In genomic region chr9:137308102-137308619, GRCh38 we compare ENCODE assay signal across 23 cellular contexts. TPM values are rescaled to one million over a fixed set of nuclear protein-coding genes. Genes with fewer than 3 reads are reported as not detected.
DNase-seq lines count a peak whose midpoint lies in the region; ATAC-seq and TF ChIP-seq lines count a peak whose summit lies in the region.
"Had no signal": no experiment of that assay in that cellular context is flagged by ENCODE, and none has a peak within 500 bp of the region (broad histone marks: within the 10 kb centered on the region; RNA-seq: fewer than 3 reads in every experiment).

No MANE protein-coding gene starts in this region.

- H3K27ac Mint-ChIP-seq in activated CD8-positive, alpha-beta T cell treated with anti-CD3 and anti-CD28 coated beads, Interleukin-2, amount 10 ng/mL, durations not matched to agents 7 days and 5 days, result peak overlapping the region; percentile 15
- H3K27ac Mint-ChIP-seq in activated CD8-positive, alpha-beta T cell treated with anti-CD3 and anti-CD28 coated beads for 36 hours, result no peak overlapping the region
- no peak overlapping the region for H3K27ac Mint-ChIP-seq in type B pancreatic cell
- H3K27ac Mint-ChIP-seq in GM23338, result no peak overlapping the region

- CTCF ChIA-PET in activated CD8-positive, alpha-beta T cell treated with anti-CD3 and anti-CD28 coated beads, Interleukin-2, amount 10 ng/mL, durations not matched to agents 7 days and 5 days (lab: Charles Lee), result interaction anchor here (1.5 kb wide), 1 partner anchor 12 kb away, joined by 3 read pairs; no protein-coding TSS in a partner anchor
- CTCF ChIA-PET in activated CD8-positive, alpha-beta T cell treated with anti-CD3 and anti-CD28 coated beads for 36 hours (lab: Charles Lee), result interaction anchor here (0.7 kb wide), 1 partner anchor 9 kb away, joined by 3 read pairs; no protein-coding TSS in a partner anchor

- H4K20me1 ChIP-seq in GM23338 (replicated peaks; ENCODE audit: insufficient read depth), result no peaks in the 10 kb centered on the region

- no peak overlapping the region for H2AFZ ChIP-seq in GM23338

- no peaks in the 10 kb centered on the region for H3K79me2 ChIP-seq in GM23338 (replicated peaks; ENCODE audit: insufficient read depth)

- no peaks in the 10 kb centered on the region for H3K36me3 Mint-ChIP-seq in activated CD8-positive, alpha-beta T cell treated with anti-CD3 and anti-CD28 coated beads, Interleukin-2, amount 10 ng/mL, durations not matched to agents 7 days and 5 days (ENCODE audit: low read depth)
- no peaks in the 10 kb centered on the region for H3K36me3 Mint-ChIP-seq in activated CD8-positive, alpha-beta T cell treated with anti-CD3 and anti-CD28 coated beads for 36 hours (ENCODE audit: low read depth)
- no peaks in the 10 kb centered on the region for H3K36me3 Mint-ChIP-seq in type B pancreatic cell
- no peaks in the 10 kb centered on the region for H3K36me3 Mint-ChIP-seq in GM23338 (ENCODE audit: low read depth)
- H3K36me3 Mint-ChIP-seq: naive B cell had no signal

- peaks cover 6% of the 10 kb centered on the region for H3K27me3 ChIP-seq in GM23338 (ENCODE audit: insufficient read depth)

- no peaks in the 10 kb centered on the region for H3K36me3 ChIP-seq in GM23338 (ENCODE audit: insufficient read depth)
- H3K36me3 ChIP-seq: heart left ventricle, spleen had no signal

- H3F3A ChIP-seq in GM23338 (replicated peaks; ENCODE audit: low read depth), result peaks cover 5% of the 10 kb centered on the region; the same call in 1 of the 2 replicates

- peaks cover 16% of the 10 kb centered on the region; the same call in 1 of the 2 replicates for H3K4me1 ChIP-seq in GM23338 (ENCODE audit: insufficient read depth)

- H3K4me1 Mint-ChIP-seq in activated CD8-positive, alpha-beta T cell treated with anti-CD3 and anti-CD28 coated beads, Interleukin-2, amount 10 ng/mL, durations not matched to agents 7 days and 5 days (ENCODE audit: low read depth), result peaks cover 22% of the 10 kb centered on the region
- H3K4me1 Mint-ChIP-seq in activated CD8-positive, alpha-beta T cell treated with anti-CD3 and anti-CD28 coated beads for 36 hours (ENCODE audit: low read depth), result peaks cover 12% of the 10 kb centered on the region
- H3K4me1 Mint-ChIP-seq in type B pancreatic cell (ENCODE audit: unreplicated experiment) (no peaks in the 10 kb centered on the region), GM23338 (peaks cover 22% of the 10 kb centered on the region; the same call in 2 of the 3 replicates)
- H3K4me1 Mint-ChIP-seq: central memory CD8-positive, alpha-beta T cell had no signal

- no peak for TF ChIP-seq CTCF in activated CD8-positive, alpha-beta T cell treated with anti-CD3 and anti-CD28 coated beads for 36 hours (IDR thresholded peaks at IDR 0.05)
- TF ChIP-seq CTCF in type B pancreatic cell (conservative IDR thresholded peaks at IDR 0.05), result no peak
- no peak for TF ChIP-seq CTCF in GM23338 (conservative IDR thresholded peaks at IDR 0.05; ENCODE audit: low read depth in 2 of 2)

- intact Hi-C loops in activated CD8-positive, alpha-beta T cell treated with anti-CD3 and anti-CD28 coated beads for 36 hours (cut with micrococcal nuclease), result loop anchor here (10.0 kb wide), 1 partner anchor 217 kb away; no protein-coding TSS in a partner anchor

- no peak overlapping the region for H3K4me3 ChIP-seq in GM23338
- H3K4me3 ChIP-seq: heart left ventricle, psoas muscle, spleen had no signal

- no peak for ATAC-seq in activated CD8-positive, alpha-beta T cell treated with anti-CD3 and anti-CD28 coated beads, Interleukin-2, amount 10 ng/mL, durations not matched to agents 7 days and 5 days
- ATAC-seq in activated CD8-positive, alpha-beta T cell treated with anti-CD3 and anti-CD28 coated beads for 36 hours, result no peak
- ATAC-seq in GM23338, result no peak
- ATAC-seq: activated CD4-positive, CD25-positive, alpha-beta regulatory T cell treated with anti-CD3 and anti-CD28 coated beads, Interleukin-2, amount 50 U/mL, for 24 hours; HCT116; heart left ventricle; psoas muscle had no signal

- no peak for DNase-seq in activated CD8-positive, alpha-beta T cell treated with anti-CD3 and anti-CD28 coated beads, Interleukin-2, amount 10 ng/mL, durations not matched to agents 7 days and 5 days
- DNase-seq in activated CD8-positive, alpha-beta T cell treated with anti-CD3 and anti-CD28 coated beads for 36 hours, result no peak
- DNase-seq in NCI-H2227 (lab: John Stamatoyannopoulos, UW; ENCODE audit: unreplicated experiment), result peak; percentile 43
- DNase-seq in iPS-NIHi11 (ENCODE audit: low spot score), result peak; percentile 13
- peak; percentile 67 for DNase-seq in type B pancreatic cell (ENCODE audit: extremely low spot score, unreplicated experiment)
- no peak for DNase-seq in OCI-M2 (lab: John Stamatoyannopoulos, UW; ENCODE audit: unreplicated experiment)
- no peak for DNase-seq in germinal center (ENCODE audit: low spot score)
- no peak for DNase-seq in GM23338 (ENCODE audit: low spot score)
- DNase-seq: activated gamma-delta T cell; effector memory CD4-positive, alpha-beta T cell; KG1; MV-4-11; naive B cell; NCI-H2029 had no signal

- H3K27ac ChIP-seq in GM23338 (ENCODE audit: low read depth), result no peak overlapping the region
- H3K27ac ChIP-seq: psoas muscle had no signal

- H3K4me2 ChIP-seq in GM23338, result no peak overlapping the region

- no peak overlapping the region for H3K4me3 Mint-ChIP-seq in activated CD8-positive, alpha-beta T cell treated with anti-CD3 and anti-CD28 coated beads, Interleukin-2, amount 10 ng/mL, durations not matched to agents 7 days and 5 days
- no peak overlapping the region for H3K4me3 Mint-ChIP-seq in activated CD8-positive, alpha-beta T cell treated with anti-CD3 and anti-CD28 coated beads for 36 hours
- H3K4me3 Mint-ChIP-seq in type B pancreatic cell (no peak overlapping the region), GM23338 (no peak overlapping the region)
- H3K4me3 Mint-ChIP-seq: central memory CD8-positive, alpha-beta T cell had no signal

- POLR2A ChIA-PET in activated CD8-positive, alpha-beta T cell treated with anti-CD3 and anti-CD28 coated beads, Interleukin-2, amount 10 ng/mL, durations not matched to agents 7 days and 5 days (lab: Charles Lee), result interaction anchor here (1.0 kb wide), 1 partner anchor 8 kb away, joined by 3 read pairs; no protein-coding TSS in a partner anchor
- POLR2A ChIA-PET in activated CD8-positive, alpha-beta T cell treated with anti-CD3 and anti-CD28 coated beads for 36 hours (lab: Charles Lee), result interaction anchor here (1.6 kb wide), 1 partner anchor 114 kb away, joined by 3 read pairs; the partner anchor contains the start of gene EXD3

- H3K27me3 Mint-ChIP-seq in activated CD8-positive, alpha-beta T cell treated with anti-CD3 and anti-CD28 coated beads, Interleukin-2, amount 10 ng/mL, durations not matched to agents 7 days and 5 days (ENCODE audit: low read depth), result no peaks in the 10 kb centered on the region
- no peaks in the 10 kb centered on the region for H3K27me3 Mint-ChIP-seq in activated CD8-positive, alpha-beta T cell treated with anti-CD3 and anti-CD28 coated beads for 36 hours
- H3K27me3 Mint-ChIP-seq in type B pancreatic cell (no peaks in the 10 kb centered on the region), GM23338 (ENCODE audit: insufficient read depth, low read depth, poor library complexity) (peaks cover 16% of the 10 kb centered on the region)
- H3K27me3 Mint-ChIP-seq: central memory CD8-positive, alpha-beta T cell had no signal

- H3K9me3 Mint-ChIP-seq in activated CD8-positive, alpha-beta T cell treated with anti-CD3 and anti-CD28 coated beads, Interleukin-2, amount 10 ng/mL, durations not matched to agents 7 days and 5 days (ENCODE audit: insufficient read depth), result no peaks in the 10 kb centered on the region
- no peaks in the 10 kb centered on the region for H3K9me3 Mint-ChIP-seq in activated CD8-positive, alpha-beta T cell treated with anti-CD3 and anti-CD28 coated beads for 36 hours
- no peaks in the 10 kb centered on the region for H3K9me3 Mint-ChIP-seq in type B pancreatic cell
- H3K9me3 Mint-ChIP-seq in GM23338, result no peaks in the 10 kb centered on the region
- H3K9me3 Mint-ChIP-seq: central memory CD8-positive, alpha-beta T cell; naive B cell had no signal

- no peaks in the 10 kb centered on the region for H3K9me2 ChIP-seq in GM23338 (ENCODE audit: insufficient read depth)

RNA-seq across cellular contexts. Expression of gene NRARP, which starts 6.1 kb away (rescaled TPM):
- total RNA-seq in activated CD8-positive, alpha-beta T cell treated with anti-CD3 and anti-CD28 coated beads, Interleukin-2, amount 10 ng/mL, durations not matched to agents 7 days and 5 days, result 1 to 10 TPM; 1.4 to 1.5 TPM
- total RNA-seq in activated CD8-positive, alpha-beta T cell treated with anti-CD3 and anti-CD28 coated beads for 36 hours, result 1 to 10 TPM; 3.3 to 4.4 TPM
- total RNA-seq in type B pancreatic cell (ENCODE audit: low replicate concordance), result 17.9 and 21.7 TPM in 2 replicates
- 39.0 and 55.1 TPM in 2 replicates for total RNA-seq in GM23338 (2014; rRNA removed; shearing (Covaris generic))
- 4.0 and 4.8 TPM in 2 replicates for polyA plus RNA-seq in GM23338 (2016; fragmentation: Nextera tagmentation; extraction: Ambion mirVana)

RNA-seq across cellular contexts. Expression of gene TOR4A, which starts 30.6 kb away (rescaled TPM):
- total RNA-seq in activated CD8-positive, alpha-beta T cell treated with anti-CD3 and anti-CD28 coated beads, Interleukin-2, amount 10 ng/mL, durations not matched to agents 7 days and 5 days, result 1 to 10 TPM; 6.6 to 7.0 TPM
- total RNA-seq in activated CD8-positive, alpha-beta T cell treated with anti-CD3 and anti-CD28 coated beads for 36 hours, result 1 to 10 TPM; 2.9 to 3.0 TPM
- total RNA-seq in type B pancreatic cell (ENCODE audit: low replicate concordance), result 2.7 and 4.5 TPM in 2 replicates
- 14.4 and 19.0 TPM in 2 replicates for total RNA-seq in GM23338 (2014; rRNA removed; shearing (Covaris generic))
- polyA plus RNA-seq in GM23338 (2016; fragmentation: Nextera tagmentation; extraction: Ambion mirVana), result 2.0 and 2.1 TPM in 2 replicates

RNA-seq across cellular contexts. Expression of gene NELFB, which starts 53.0 kb away (rescaled TPM):
- 10 to 100 TPM; 68.6 to 68.8 TPM for total RNA-seq in activated CD8-positive, alpha-beta T cell treated with anti-CD3 and anti-CD28 coated beads, Interleukin-2, amount 10 ng/mL, durations not matched to agents 7 days and 5 days
- 10 to 100 TPM; 50.9 to 54.3 TPM for total RNA-seq in activated CD8-positive, alpha-beta T cell treated with anti-CD3 and anti-CD28 coated beads for 36 hours
- 52.4 and 61.9 TPM in 2 replicates for total RNA-seq in type B pancreatic cell (ENCODE audit: low replicate concordance)
- 79.5 and 97.3 TPM in 2 replicates for total RNA-seq in GM23338 (2014; rRNA removed; shearing (Covaris generic))
- polyA plus RNA-seq in GM23338 (2016; fragmentation: Nextera tagmentation; extraction: Ambion mirVana), result 30.0 and 31.2 TPM in 2 replicates

RNA-seq across cellular contexts. Expression of gene STPG3, which starts 57.1 kb away (rescaled TPM):
- total RNA-seq in activated CD8-positive, alpha-beta T cell treated with anti-CD3 and anti-CD28 coated beads, Interleukin-2, amount 10 ng/mL, durations not matched to agents 7 days and 5 days, result not detected
- not detected for total RNA-seq in activated CD8-positive, alpha-beta T cell treated with anti-CD3 and anti-CD28 coated beads for 36 hours
- 0.31 TPM in 1 of 2 replicates, not detected in the other for total RNA-seq in type B pancreatic cell (ENCODE audit: low replicate concordance)
- not detected in 2 replicates for total RNA-seq in GM23338 (2014; rRNA removed; shearing (Covaris generic))
- not detected in 2 replicates for polyA plus RNA-seq in GM23338 (2016; fragmentation: Nextera tagmentation; extraction: Ambion mirVana)
- total RNA-seq: lung microvascular endothelial cell; NCI-H460; psoas muscle; spleen; T-helper 2 cell treated with Interferon-gamma antibody and Interleukin-4, amounts not matched to agents 100 ng/mL and 5 ng/mL, for 36 hours had no signal
- polyA plus RNA-seq: spleen had no signal

Comparison
In these comparisons a context has a peak if more than half of its experiments do, and no peak if none do; other contexts are left out.
1. DNase-seq: peak in NCI-H2227 (single experiment), iPS-NIHi11 (single experiment) and type B pancreatic cell (single experiment); none in activated CD8-positive, alpha-beta T cell treated with anti-CD3 and anti-CD28 coated beads, Interleukin-2, amount 10 ng/mL, durations not matched to agents 7 days and 5 days (single experiment), activated CD8-positive, alpha-beta T cell treated with anti-CD3 and anti-CD28 coated beads for 36 hours (single experiment), OCI-M2 (single experiment), germinal center (single experiment) and GM23338 (single experiment).